9 cellular contexts compared by ENCODE assay signal in genomic region chr15:34437687-34438086, GRCh38. TPM values are rescaled to one million over a fixed set of nuclear protein-coding genes. Genes with fewer than 3 reads are reported as not detected.
A peak's percentile ranks its signal among the peaks of the same experiment; 100 is the strongest.
DNase-seq lines count a peak whose midpoint lies in the region; ATAC-seq lines count a peak whose summit lies in the region.
"Had no signal": no experiment of that assay in that cellular context is flagged by ENCODE, and none has a peak within 500 bp of the region (broad histone marks: within the 10 kb centered on the region; RNA-seq: fewer than 3 reads in every experiment).

TSS of gene GOLGA8A (minus strand) at chr15:34437808. CDS start at chr15:34389691, 48,117 bp downstream.

- DNase-seq in NCI-H1436 (lab: John Stamatoyannopoulos, UW) (peak; percentile 35), NCI-H1436 treated with DMSO at 0.1 percent for 48 hours (lab: John Stamatoyannopoulos, UW) (no peak), NCI-H774 (lab: John Stamatoyannopoulos, UW) (peak; percentile 79), activated T-cell treated with anti-CD3 and anti-CD28 coated beads for 24 hours (ENCODE audit: low read depth) (peak; percentile 76)
- peak; percentile 68 for DNase-seq in stimulated activated CD8-positive, alpha-beta memory T cell treated with anti-CD3 and anti-CD28 coated beads, Interleukin-7, amount 100 ng/mL, for 24 hours (ENCODE audit: low read depth)

- H3K9me3 ChIP-seq in esophagus (ENCODE audit: control insufficient read depth in 2 of 2, insufficient read depth in 1 of 2, low read depth in 1 of 2, low read length in 1 of 2) (no peaks in the 10 kb centered on the region), muscle layer of duodenum (ENCODE audit: control insufficient read depth in 1 of 2, low read length in 2 of 2) (no peaks in the 10 kb centered on the region)

- ATAC-seq in HG03196 (IDR thresholded peaks at IDR 0.05; ENCODE audit: unreplicated experiment), result peak; percentile 55

- H3K4me1 ChIP-seq in esophagus (ENCODE audit: control insufficient read depth in 2 of 2, insufficient read depth in 2 of 2, low read length in 1 of 2) (peaks cover 0 to 6% of the 10 kb centered on the region in 2 donors), muscle layer of duodenum (ENCODE audit: control insufficient read depth in 1 of 2, insufficient read depth in 2 of 2, low read length in 2 of 2) (peaks cover 0 to 10% of the 10 kb centered on the region in 2 donors)

- no peaks in the 10 kb centered on the region for H3K27me3 ChIP-seq in esophagus (ENCODE audit: control insufficient read depth in 1 of 2, insufficient read depth in 2 of 2, low read length in 2 of 2)
- H3K27me3 ChIP-seq in muscle layer of duodenum (ENCODE audit: low read depth, low read length), result no peaks in the 10 kb centered on the region

- H3K4me3 ChIP-seq in esophagus (ENCODE audit: low read depth in 1 of 2, low read length in 2 of 2), result peak within 1 kb of the TSS; percentile 70 to 71
- H3K4me3 ChIP-seq in muscle layer of duodenum (ENCODE audit: low read depth in 1 of 2, low read length in 2 of 2), result peak within 1 kb of the TSS; percentile 30 to 81

- WGBS in esophagus, 2 donors, result 0 to 1% methylated on average over 23 to 33 of the region's 33 CpGs

- H3K36me3 ChIP-seq in esophagus (ENCODE audit: control insufficient read depth in 2 of 2, insufficient read depth in 2 of 2, low read length in 1 of 2) (peaks cover 0 to 5% of the 10 kb centered on the region in 2 donors), muscle layer of duodenum (ENCODE audit: control insufficient read depth in 1 of 2, insufficient read depth in 2 of 2, low read length in 2 of 2) (peaks cover 0 to 4% of the 10 kb centered on the region in 2 donors)

- H3K27ac ChIP-seq in esophagus (ENCODE audit: low read depth in 2 of 2, low read length in 1 of 2) (peak within 1 kb of the TSS; percentile 23 to 39), muscle layer of duodenum (ENCODE audit: low read length) (no peak within 1 kb of the TSS)
- H3K27ac ChIP-seq: 22Rv1 had no signal

RNA-seq across cellular contexts. Expression of gene GOLGA8A, which starts in this region (rescaled TPM):
- polyA plus RNA-seq in esophagus, result 10 to 100 TPM; 40.5 to 91.1 TPM
